In the genomic region with DNA sequence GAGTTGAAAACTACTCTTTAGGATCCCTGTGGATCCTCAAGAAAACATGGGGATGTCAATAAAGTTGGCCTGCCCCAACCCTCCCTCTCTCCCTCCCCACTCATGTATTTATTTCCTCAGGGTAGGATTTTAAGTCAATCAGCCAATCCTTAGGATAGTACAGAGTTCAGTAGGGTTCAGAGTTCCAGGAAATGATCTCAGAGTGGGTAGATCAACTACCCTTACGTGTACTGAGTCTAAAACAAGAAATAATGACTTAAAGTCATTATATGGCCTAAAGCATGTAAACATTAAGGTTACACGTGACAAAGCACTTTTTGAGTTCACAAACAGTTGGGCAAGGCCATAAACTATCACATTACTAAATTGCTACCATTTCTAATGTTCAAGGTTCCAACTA, we compare ENCODE assay signal across 25 cellular contexts.
"Had no signal": no experiment of that assay in that cellular context is flagged by ENCODE, and none has a peak within 500 bp of the region (broad histone marks: within the 10 kb centered on the region; RNA-seq: fewer than 3 reads in every experiment).

No MANE protein-coding gene starts in this region.

- H3K27ac Mint-ChIP-seq: activated B cell treated with CpG ODN at 0.5 μM for 24 hours; activated CD4-positive, alpha-beta T cell treated with anti-CD3 and anti-CD28 coated beads for 36 hours; activated naive CD4-positive, alpha-beta T cell treated with anti-CD3 and anti-CD28 coated beads for 36 hours; activated naive CD8-positive, alpha-beta T cell treated with anti-CD3 and anti-CD28 coated beads, Interleukin-2, amount 10 ng/mL, durations not matched to agents 7 days and 5 days; stimulated activated memory B cell treated with anti-CD40 and anti-IgM and Interleukin-4, amounts not matched to agents 10 μg/mL and 1 μg/mL and 100 μg/mL, for 72 hours; T-helper 1 cell treated with Interleukin-12 subunit alpha and Interleukin-12 subunit beta and Interleukin-4 antibody, amounts not matched to agents 30 μg/mL and 1 μg/mL, for 36 hours had no signal

- H3K27me3 ChIP-seq: breast epithelium, esophagus squamous epithelium, neutrophil, pancreas, stomach, upper lobe of left lung had no signal

- ATAC-seq: activated CD4-positive, alpha-beta T cell treated with anti-CD3 and anti-CD28 coated beads for 36 hours; activated T-cell treated with anti-CD3 and anti-CD28 coated beads, Interleukin-2, amount 50 U/mL, for 4 hours; left lobe of liver; pancreas; psoas muscle; right cardiac atrium; stimulated activated memory B cell treated with anti-CD40 and anti-IgM and Interleukin-4, amounts not matched to agents 10 μg/mL and 1 μg/mL and 100 μg/mL, for 72 hours had no signal

- H3K27ac ChIP-seq: breast epithelium, esophagus squamous epithelium, neutrophil, pancreas, psoas muscle, stomach, upper lobe of left lung had no signal

- H3K27me3 Mint-ChIP-seq: activated B cell treated with CpG ODN at 0.5 μM for 24 hours; activated CD4-positive, alpha-beta T cell treated with anti-CD3 and anti-CD28 coated beads for 36 hours; activated naive CD8-positive, alpha-beta T cell treated with anti-CD3 and anti-CD28 coated beads, Interleukin-2, amount 10 ng/mL, durations not matched to agents 7 days and 5 days; central memory CD8-positive, alpha-beta T cell; naive thymus-derived CD8-positive, alpha-beta T cell; stimulated activated memory B cell treated with anti-CD40 and anti-IgM and Interleukin-4, amounts not matched to agents 10 μg/mL and 1 μg/mL and 100 μg/mL, for 72 hours had no signal

- H3K9me3 ChIP-seq: breast epithelium, esophagus squamous epithelium, neutrophil, pancreas, psoas muscle, stomach, upper lobe of left lung had no signal

- H3K36me3 ChIP-seq: breast epithelium, esophagus squamous epithelium, neutrophil, pancreas, stomach, upper lobe of left lung had no signal

- H3K9me3 Mint-ChIP-seq: activated B cell treated with CpG ODN at 0.5 μM for 24 hours; activated naive CD4-positive, alpha-beta T cell treated with anti-CD3 and anti-CD28 coated beads for 36 hours; activated T-cell treated with anti-CD3 and anti-CD28 coated beads, Interleukin-2, amount 50 U/mL, for 4 hours; central memory CD8-positive, alpha-beta T cell had no signal

- H3K4me3 Mint-ChIP-seq: activated B cell treated with CpG ODN at 0.5 μM for 24 hours; activated CD4-positive, alpha-beta T cell treated with anti-CD3 and anti-CD28 coated beads for 36 hours; activated naive CD4-positive, alpha-beta T cell treated with anti-CD3 and anti-CD28 coated beads for 36 hours; activated naive CD8-positive, alpha-beta T cell treated with anti-CD3 and anti-CD28 coated beads, Interleukin-2, amount 10 ng/mL, durations not matched to agents 7 days and 5 days; activated T-cell treated with anti-CD3 and anti-CD28 coated beads, Interleukin-2, amount 50 U/mL, for 4 hours; central memory CD8-positive, alpha-beta T cell; stimulated activated memory B cell treated with anti-CD40 and anti-IgM and Interleukin-4, amounts not matched to agents 10 μg/mL and 1 μg/mL and 100 μg/mL, for 72 hours; T-helper 1 cell treated with Interleukin-12 subunit alpha and Interleukin-12 subunit beta and Interleukin-4 antibody, amounts not matched to agents 30 μg/mL and 1 μg/mL, for 36 hours had no signal

- DNase-seq: activated B cell treated with CpG ODN at 0.5 μM for 24 hours; activated CD4-positive, alpha-beta T cell treated with anti-CD3 and anti-CD28 coated beads for 36 hours; activated CD4-positive, alpha-beta T cell treated with anti-CD3 and anti-CD28 coated beads, Interleukin-2, amount 50 U/mL, for 48 hours; activated CD8-positive, alpha-beta memory T cell treated with anti-CD3 and anti-CD28 coated beads, Interleukin-2, amount 50 U/mL, for 48 hours; activated naive CD4-positive, alpha-beta T cell treated with anti-CD3 and anti-CD28 coated beads for 36 hours; activated naive CD8-positive, alpha-beta T cell treated with anti-CD3 and anti-CD28 coated beads, Interleukin-2, amount 10 ng/mL, durations not matched to agents 7 days and 5 days; activated T-cell treated with anti-CD3 and anti-CD28 coated beads, Interleukin-2, amount 50 U/mL, for 4 hours; amniotic stem cell; esophagus squamous epithelium; kidney; pancreas; psoas muscle; right cardiac atrium; stimulated activated CD4-positive, alpha-beta T cell treated with anti-CD3 and anti-CD28 coated beads, Interleukin-2, amount 100 ng/mL, for 24 hours; stomach; T1000; upper lobe of left lung had no signal

- H3K4me3 ChIP-seq: breast epithelium, esophagus squamous epithelium, lung, pancreas, psoas muscle, stomach, upper lobe of left lung had no signal
